Comparison of ENCODE assay signal across 20 cellular contexts in the genomic region with DNA sequence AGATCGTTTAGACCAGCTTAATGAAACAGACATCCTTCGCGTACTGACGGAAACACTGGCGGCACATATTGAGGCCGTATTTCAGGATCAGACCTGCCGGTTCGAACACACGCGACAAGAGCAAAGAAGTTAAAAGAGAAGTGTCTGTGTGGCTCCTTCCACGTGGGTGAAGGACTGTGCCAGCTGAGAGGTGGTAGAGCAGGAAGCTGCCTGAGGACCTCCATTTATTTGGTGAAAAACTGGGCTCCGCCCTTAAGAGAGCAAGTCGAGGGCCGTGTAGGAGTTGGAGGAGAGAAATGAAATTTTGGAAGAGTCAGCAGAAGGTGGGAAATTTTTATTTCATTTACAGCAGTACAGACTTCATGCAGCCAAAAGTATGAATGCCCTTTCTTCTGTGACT. TPM values are rescaled to one million over a fixed set of nuclear protein-coding genes. Genes with fewer than 3 reads are reported as not detected.
DNase-seq lines count a peak whose midpoint lies in the region; ATAC-seq and TF ChIP-seq lines count a peak whose summit lies in the region.
"Had no signal": no experiment of that assay in that cellular context is flagged by ENCODE, and none has a peak within 500 bp of the region (broad histone marks: within the 10 kb centered on the region; RNA-seq: fewer than 3 reads in every experiment).

No MANE protein-coding gene starts in this region.

- no peak overlapping the region for H2AK5ac ChIP-seq in trophoblast cell (ENCODE audit: low read length)

- H3K27me3 ChIP-seq in NT2/D1 (ENCODE audit: insufficient read depth, insufficient read length) (no peaks in the 10 kb centered on the region), fibroblast of lung (ENCODE audit: control insufficient read depth, insufficient read depth, low read length) (no peaks in the 10 kb centered on the region), trophoblast cell (ENCODE audit: insufficient read depth, low read length) (no peaks in the 10 kb centered on the region)
- H3K27me3 ChIP-seq: brain microvascular endothelial cell, uterus had no signal

- ATAC-seq in HG03196 (IDR thresholded peaks at IDR 0.05; ENCODE audit: unreplicated experiment) = no peak
- ATAC-seq in GM19397 (IDR thresholded peaks at IDR 0.05; ENCODE audit: unreplicated experiment) = no peak
- ATAC-seq: naive thymus-derived CD8-positive, alpha-beta T cell had no signal

- no peak overlapping the region for H3K23ac ChIP-seq in trophoblast cell (ENCODE audit: low read length)

- peak overlapping the region; percentile 6 for H2AFZ ChIP-seq in fibroblast of lung (ENCODE audit: low read length)
- no peak overlapping the region for H2AFZ ChIP-seq in trophoblast cell (ENCODE audit: insufficient read depth, low read length, poor library complexity)

- H3K9ac ChIP-seq in ES-I3 (ENCODE audit: low read depth, low read length) (peak overlapping the region; percentile 61), NT2/D1 (ENCODE audit: insufficient read length, low read depth) (no peak overlapping the region), fibroblast of lung (ENCODE audit: insufficient read depth, low read length) (no peak overlapping the region), trophoblast cell (ENCODE audit: low read length) (no peak overlapping the region)

- H3K79me2 ChIP-seq in fibroblast of lung (ENCODE audit: control insufficient read depth, insufficient read depth, low read length) (no peaks in the 10 kb centered on the region), trophoblast cell (ENCODE audit: control insufficient read depth, insufficient read depth, low read length, poor library complexity) (no peaks in the 10 kb centered on the region)

- H3K79me1 ChIP-seq in trophoblast cell (ENCODE audit: low read length) = peaks cover 5% of the 10 kb centered on the region

- H3K18ac ChIP-seq in trophoblast cell (ENCODE audit: low read length) = peak overlapping the region; percentile 7

- no CpG with 5 or more reads among the region's 14 CpGs for WGBS in trophoblast cell (ENCODE audit: extremely low coverage, insufficient coverage, insufficient read length)

- peak; percentile 16 for DNase-seq in NT2/D1 (ENCODE audit: low read depth, low spot score)
- DNase-seq in fibroblast of lung (ENCODE audit: low read depth in 2 of 2) = no peak
- DNase-seq in trophoblast cell = no peak
- DNase-seq in AML-193 (lab: John Stamatoyannopoulos, UW) = no peak
- no peak for DNase-seq in GM19238 (ENCODE audit: insufficient read length, low spot score)
- DNase-seq: activated naive CD8-positive, alpha-beta T cell treated with anti-CD3 and anti-CD28 coated beads for 36 hours; brain microvascular endothelial cell; head of caudate nucleus; naive thymus-derived CD8-positive, alpha-beta T cell; NCI-H1694; NCI-H510A treated with DMSO at 0.1 percent for 48 hours; SHP77 treated with DMSO at 0.1 percent for 48 hours; stimulated activated CD4-positive, alpha-beta T cell treated with anti-CD3 and anti-CD28 coated beads, Interleukin-4, amount 100 ng/mL, for 1 hour; uterus had no signal

- peak overlapping the region; percentile 29 for H3K14ac ChIP-seq in trophoblast cell (ENCODE audit: low read length)

- no peak overlapping the region for H4K12ac ChIP-seq in trophoblast cell (ENCODE audit: low read depth, low read length)

- H4K91ac ChIP-seq in trophoblast cell (ENCODE audit: low read depth, low read length) = peak overlapping the region; percentile 75

- no peak overlapping the region for H3K4me3 ChIP-seq in NT2/D1 (ENCODE audit: insufficient read length, low read depth)
- H3K4me3 ChIP-seq in fibroblast of lung (replicated peaks in 1 of 4; ENCODE audit: control extremely low read depth in 1 of 4, insufficient read depth in 1 of 4, low read depth in 3 of 4, low read length in 4 of 4) = no peak overlapping the region
- no peak overlapping the region for H3K4me3 ChIP-seq in trophoblast cell (ENCODE audit: low read depth, low read length)
- H3K4me3 ChIP-seq: skin epidermis, uterus had no signal

- H3K4me2 ChIP-seq in fibroblast of lung (ENCODE audit: extremely low read depth, insufficient read depth, low read length) = no peak overlapping the region
- H3K4me2 ChIP-seq in trophoblast cell (ENCODE audit: low read length) = no peak overlapping the region

- H3K36me3 ChIP-seq in ES-I3 (ENCODE audit: insufficient read depth, low read length) (no peaks in the 10 kb centered on the region), NT2/D1 (ENCODE audit: insufficient read depth, insufficient read length, low read length) (no peaks in the 10 kb centered on the region), fibroblast of lung (ENCODE audit: control insufficient read depth, insufficient read depth, low read length) (no peaks in the 10 kb centered on the region), trophoblast cell (ENCODE audit: control insufficient read depth in 1 of 2, insufficient read depth in 2 of 2, low read length in 2 of 2) (no peaks in the 10 kb centered on the region)
- H3K36me3 ChIP-seq: brain microvascular endothelial cell, uterus had no signal

- H3K27ac ChIP-seq in fibroblast of lung (ENCODE audit: insufficient read depth, low read length) (no peak overlapping the region), trophoblast cell (ENCODE audit: low read depth, low read length) (no peak overlapping the region)
- H3K27ac ChIP-seq: brain microvascular endothelial cell, skin epidermis had no signal

- peak overlapping the region; percentile 46 for H2BK12ac ChIP-seq in trophoblast cell (ENCODE audit: low read length)

- no peaks in the 10 kb centered on the region for H3K9me3 ChIP-seq in ES-I3 (ENCODE audit: control insufficient read depth, insufficient read depth, low read length)
- peaks cover 19% of the 10 kb centered on the region for H3K9me3 ChIP-seq in NT2/D1 (ENCODE audit: insufficient read depth, low read length)
- no peaks in the 10 kb centered on the region for H3K9me3 ChIP-seq in fibroblast of lung (ENCODE audit: control insufficient read depth, insufficient read depth, low read depth, low read length)
- no peaks in the 10 kb centered on the region for H3K9me3 ChIP-seq in trophoblast cell (ENCODE audit: insufficient read depth, low read depth, low read length)
- H3K9me3 ChIP-seq: uterus had no signal

- peak overlapping the region; percentile 22 for H2BK5ac ChIP-seq in trophoblast cell (ENCODE audit: low read depth, low read length, poor library complexity)

- H3K4me1 ChIP-seq in ES-I3 (ENCODE audit: insufficient read depth, low read length) (peaks cover 28% of the 10 kb centered on the region; the same call in 1 of the 2 replicates), NT2/D1 (ENCODE audit: insufficient read depth, insufficient read length) (peaks cover 3% of the 10 kb centered on the region), fibroblast of lung (ENCODE audit: control insufficient read depth, extremely low read depth, insufficient read depth, low read length) (peaks cover 2% of the 10 kb centered on the region), trophoblast cell (ENCODE audit: control insufficient read depth in 1 of 2, insufficient read depth in 2 of 2, low read length in 2 of 2) (peaks cover 2 to 3% of the 10 kb centered on the region in 2 experiments)
- H3K4me1 ChIP-seq: uterus had no signal

- no peak overlapping the region for H3K4ac ChIP-seq in trophoblast cell (ENCODE audit: low read depth, low read length)

- peak overlapping the region; percentile 21 for H4K8ac ChIP-seq in trophoblast cell (ENCODE audit: low read depth, low read length)

- peak overlapping the region; percentile 65 for H2BK120ac ChIP-seq in trophoblast cell (ENCODE audit: insufficient read depth, low read length, poor library complexity)

- no peaks in the 10 kb centered on the region for H4K20me1 ChIP-seq in fibroblast of lung (ENCODE audit: control insufficient read depth, extremely low read depth, insufficient read depth, low read length)

- TF ChIP-seq CTCF in fibroblast of lung (conservative IDR thresholded peaks at IDR 0.05 in 1 of 2, IDR thresholded peaks at IDR 0.05 in 1 of 2; ENCODE audit: low read depth in 1 of 2, low read length in 2 of 2) = no peak

RNA-seq across cellular contexts. Expression of a gene that starts 38.8 kb away (rescaled TPM):
- total RNA-seq in fibroblast of lung = not detected in 2 replicates
- not detected in 2 replicates for polyA plus RNA-seq in fibroblast of lung
- not detected in 2 replicates for polyA plus RNA-seq in fibroblast of lung (2012)
- not detected in 2 replicates for polyA minus RNA-seq in fibroblast of lung (ENCODE audit: low replicate concordance)
- not detected in 2 replicates for polyA plus RNA-seq in trophoblast cell (2013)
- total RNA-seq: activated CD8-positive, alpha-beta memory T cell treated with anti-CD3 and anti-CD28 coated beads for 36 hours; activated naive CD8-positive, alpha-beta T cell treated with anti-CD3 and anti-CD28 coated beads for 36 hours; Daoy had no signal
- polyA plus RNA-seq: naive thymus-derived CD8-positive, alpha-beta T cell had no signal

RNA-seq across cellular contexts. Expression of a gene that starts 38.8 kb away (rescaled TPM):
- total RNA-seq in fibroblast of lung = not detected in 2 replicates
- not detected in 2 replicates for polyA plus RNA-seq in fibroblast of lung
- not detected in 2 replicates for polyA plus RNA-seq in fibroblast of lung (2012)
- not detected in 2 replicates for polyA minus RNA-seq in fibroblast of lung (ENCODE audit: low replicate concordance)
- not detected in 2 replicates for polyA plus RNA-seq in trophoblast cell (2013)
- total RNA-seq: activated naive CD8-positive, alpha-beta T cell treated with anti-CD3 and anti-CD28 coated beads for 36 hours; Daoy; naive thymus-derived CD8-positive, alpha-beta T cell had no signal
- polyA plus RNA-seq: naive thymus-derived CD8-positive, alpha-beta T cell had no signal
